8 cellular contexts compared by ENCODE assay signal in genomic region chr3:176872771-176873209, GRCh38.
DNase-seq lines count a peak whose midpoint lies in the region; ATAC-seq and TF ChIP-seq lines count a peak whose summit lies in the region.

No MANE protein-coding gene starts in this region.

- no peak overlapping the region for H3K4me3 ChIP-seq in right lobe of liver

- peaks cover 0 to 6% (median 0%) of the 10 kb centered on the region in 4 donors for H3K4me1 ChIP-seq in right lobe of liver

- ATAC-seq in HG02623 (IDR thresholded peaks at IDR 0.05; ENCODE audit: unreplicated experiment), result peak; percentile 93
- peak; percentile 91 to 97 (median 94) for ATAC-seq in right lobe of liver

- TF ChIP-seq POLR2A in right lobe of liver (IDR thresholded peaks at IDR 0.05), result no peak

- TF ChIP-seq CTCF in right lobe of liver (IDR thresholded peaks at IDR 0.05), result peak; percentile 74 to 86 (median 82)

- no peak overlapping the region for H3K27ac ChIP-seq in right lobe of liver

- H3K27me3 ChIP-seq in right lobe of liver, result no peaks in the 10 kb centered on the region

- no peaks in the 10 kb centered on the region for H3K36me3 ChIP-seq in right lobe of liver

- intact Hi-C loops in right lobe of liver (cut with DNase I), result no loop called here

- peaks cover 0 to 3% (median 0%) of the 10 kb centered on the region in 4 donors for H3K9me3 ChIP-seq in right lobe of liver

- peak; percentile 35 for DNase-seq in NK-92 treated with Interleukin-12 subunit alpha and Interleukin-12 subunit beta, amount 100 ng/mL, for 24 hours (lab: John Stamatoyannopoulos, UW)
- DNase-seq in NK-92 (lab: John Stamatoyannopoulos, UW; ENCODE audit: unreplicated experiment) (no peak), NAMALWA (ENCODE audit: low spot score) (peak; percentile 79), UCSD-AML1 (lab: John Stamatoyannopoulos, UW; ENCODE audit: unreplicated experiment) (peak; percentile 19), right lobe of liver (peak in 2 of 3 donors; percentile 48 to 62)
- DNase-seq in central memory CD4-positive, alpha-beta T cell, result peak; percentile 38
- DNase-seq in stimulated activated CD8-positive, alpha-beta memory T cell treated with anti-CD3 and anti-CD28 coated beads, Interleukin-12 subunit alpha, Interleukin-12 subunit beta, amount 100 ng/mL, for 24 hours (ENCODE audit: extremely low read depth), result peak; percentile 12

- 14% methylated on average over 4 of the region's 4 CpGs for WGBS in right lobe of liver (ENCODE audit: insufficient coverage, low coverage, low lambda C conversion rate, missing lambda C conversion rate)
